In genomic region chr12:54759751-54760150, GRCh38 we compare ENCODE assay signal across 9 cellular contexts.
DNase-seq lines count a peak whose midpoint lies in the region; ATAC-seq and TF ChIP-seq lines count a peak whose summit lies in the region.
"Had no signal": no experiment of that assay in that cellular context is flagged by ENCODE, and none has a peak within 500 bp of the region (broad histone marks: within the 10 kb centered on the region; RNA-seq: fewer than 3 reads in every experiment).

No MANE protein-coding gene starts in this region.

- H3K27ac ChIP-seq in dorsolateral prefrontal cortex: no peak overlapping the region

- H3K27ac Mint-ChIP-seq in stimulated activated effector memory CD8-positive, alpha-beta T cell treated with anti-CD3 and anti-CD28 coated beads, Interleukin-12 subunit alpha, Interleukin-12 subunit beta, amount 100 ng/mL, for 72 hours: no peak overlapping the region
- H3K27ac Mint-ChIP-seq: dendritic cell treated with granulocyte-macrophage colony-stimulating factor and Interleukin-4, amounts not matched to agents 40 ng/mL and 50 ng/mL, for 4 days had no signal

- ATAC-seq in GM18861 (IDR thresholded peaks at IDR 0.05; ENCODE audit: unreplicated experiment) (peak; percentile 75), GM18519 (IDR thresholded peaks at IDR 0.05; ENCODE audit: low FRiP score, unreplicated experiment) (no peak)
- ATAC-seq in stimulated activated effector memory CD8-positive, alpha-beta T cell treated with anti-CD3 and anti-CD28 coated beads, Interleukin-12 subunit alpha, Interleukin-12 subunit beta, amount 100 ng/mL, for 72 hours: no peak

- POLR2A ChIA-PET in BJ (lab: Charles Lee): no interaction called here

- no peaks in the 10 kb centered on the region for H3K36me3 ChIP-seq in BJ (ENCODE audit: control insufficient read depth, insufficient read depth, low read length)

- H3K9me3 Mint-ChIP-seq in stimulated activated effector memory CD8-positive, alpha-beta T cell treated with anti-CD3 and anti-CD28 coated beads, Interleukin-12 subunit alpha, Interleukin-12 subunit beta, amount 100 ng/mL, for 72 hours: peaks cover 7% of the 10 kb centered on the region

- H3K4me3 Mint-ChIP-seq in stimulated activated effector memory CD8-positive, alpha-beta T cell treated with anti-CD3 and anti-CD28 coated beads, Interleukin-12 subunit alpha, Interleukin-12 subunit beta, amount 100 ng/mL, for 72 hours: no peak overlapping the region
- H3K4me3 Mint-ChIP-seq: dendritic cell treated with granulocyte-macrophage colony-stimulating factor and Interleukin-4, amounts not matched to agents 40 ng/mL and 50 ng/mL, for 4 days had no signal

- H3K36me3 Mint-ChIP-seq in stimulated activated effector memory CD8-positive, alpha-beta T cell treated with anti-CD3 and anti-CD28 coated beads, Interleukin-12 subunit alpha, Interleukin-12 subunit beta, amount 100 ng/mL, for 72 hours: no peaks in the 10 kb centered on the region

- intact Hi-C loops in dorsolateral prefrontal cortex (cut with DNase I): no loop called here

- no peaks in the 10 kb centered on the region for H3K4me1 Mint-ChIP-seq in stimulated activated effector memory CD8-positive, alpha-beta T cell treated with anti-CD3 and anti-CD28 coated beads, Interleukin-12 subunit alpha, Interleukin-12 subunit beta, amount 100 ng/mL, for 72 hours

- CTCF ChIA-PET in BJ (lab: Yijun Ruan, JAX): interaction anchor here (0.9 to 2.0 kb wide), 5 partner anchors 11 to 199 kb away, joined by 3 to 12 read pairs (median 3); no protein-coding TSS in a partner anchor

- H3K4me3 ChIP-seq in BJ (ENCODE audit: low read depth, low read length) (no peak overlapping the region), dorsolateral prefrontal cortex (no peak overlapping the region)

- no peak for DNase-seq in BJ (ENCODE audit: low read depth)
- peak; percentile 8 for DNase-seq in NCI-H345 treated with DMSO at 0.1 percent for 48 hours (lab: John Stamatoyannopoulos, UW; ENCODE audit: unreplicated experiment)
- peak in 1 of 10 donors; percentile 37 for DNase-seq in dorsolateral prefrontal cortex
- peak; percentile 36 for DNase-seq in superior temporal gyrus (ENCODE audit: extremely low spot score)
- no peak for DNase-seq in activated T-cell treated with anti-CD3 and anti-CD28 coated beads for 4 hours
- no peak for DNase-seq in stimulated activated effector memory CD8-positive, alpha-beta T cell treated with anti-CD3 and anti-CD28 coated beads, Interleukin-12 subunit alpha, Interleukin-12 subunit beta, amount 100 ng/mL, for 72 hours (ENCODE audit: low spot score in 2 of 2)

- no peaks in the 10 kb centered on the region for H3K27me3 ChIP-seq in BJ (ENCODE audit: control insufficient read depth, insufficient read depth, low read length)
- peaks cover 0 to 2% (median 0%) of the 10 kb centered on the region in 45 donors for H3K27me3 ChIP-seq in dorsolateral prefrontal cortex

- peak; percentile 30; the same call in 1 of the 2 replicates for TF ChIP-seq CTCF in BJ (IDR thresholded peaks at IDR 0.05; ENCODE audit: insufficient read depth, low read depth, low read length)
- peak in 45 of 56 donors; percentile 17 to 48 (median 31) for TF ChIP-seq CTCF in dorsolateral prefrontal cortex (IDR thresholded peaks at IDR 0.05 in 54 of 56, conservative IDR thresholded peaks at IDR 0.05 in 2 of 56; ENCODE audit: low read depth in 1 of 56, partially characterized antibody in 56 of 56)

Comparison
In these comparisons a context has a peak if more than half of its experiments do, and no peak if none do; other contexts are left out.
1. DNase-seq: peak in NCI-H345 treated with DMSO at 0.1 percent for 48 hours (single experiment) and superior temporal gyrus (single experiment); none in BJ (single experiment), activated T-cell treated with anti-CD3 and anti-CD28 coated beads for 4 hours (single experiment) and stimulated activated effector memory CD8-positive, alpha-beta T cell treated with anti-CD3 and anti-CD28 coated beads, Interleukin-12 subunit alpha, Interleukin-12 subunit beta, amount 100 ng/mL, for 72 hours (0 of 2).